ENCODE assay signal across 17 cellular contexts in the genomic region with DNA sequence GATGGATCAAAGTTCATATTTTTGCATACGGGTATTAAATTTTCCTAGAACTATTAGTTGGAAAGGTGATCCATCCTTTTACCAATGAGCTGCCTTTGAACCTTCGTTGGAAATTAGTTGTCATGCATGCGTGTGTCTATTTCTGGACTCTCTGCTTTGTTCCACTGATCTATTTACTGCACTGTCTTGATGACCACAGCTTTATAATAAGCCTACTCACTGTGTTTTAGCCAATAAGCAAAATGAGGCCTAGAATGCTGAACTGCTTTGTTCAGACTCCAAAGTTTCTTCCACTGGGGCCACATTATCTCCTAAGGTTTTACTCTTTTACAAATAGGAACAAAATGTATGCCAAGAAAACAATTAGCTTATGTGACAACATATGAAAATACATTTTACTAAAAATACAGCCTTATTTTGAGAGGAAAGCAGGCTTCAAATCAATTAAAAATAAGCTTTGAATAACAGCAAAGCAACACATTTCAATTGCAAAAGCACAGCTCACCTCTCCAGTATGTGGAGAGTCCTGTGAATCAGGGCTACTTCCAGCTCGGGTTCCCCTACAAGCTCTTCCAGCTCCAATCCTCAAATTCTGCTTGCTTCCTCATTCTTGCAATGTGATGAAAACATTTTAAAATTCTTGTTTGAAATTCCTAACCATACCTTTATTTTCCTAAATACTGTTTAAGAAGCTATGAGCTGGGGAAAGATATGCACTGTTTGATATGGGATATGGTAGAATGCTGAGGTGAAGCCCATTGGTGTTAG.
DNase-seq lines count a peak whose midpoint lies in the region; ATAC-seq and TF ChIP-seq lines count a peak whose summit lies in the region.
"Had no signal": no experiment of that assay in that cellular context is flagged by ENCODE, and none has a peak within 500 bp of the region (broad histone marks: within the 10 kb centered on the region; RNA-seq: fewer than 3 reads in every experiment).

No MANE protein-coding gene starts in this region.

- no peak for ATAC-seq in IMR-90 (ENCODE audit: low read depth)
- peak; percentile 64 to 75 for ATAC-seq in lower lobe of right lung
- ATAC-seq in upper lobe of right lung: peak; percentile 60
- ATAC-seq in activated naive CD4-positive, alpha-beta T cell treated with anti-CD3 and anti-CD28 coated beads, Interleukin-2, amount 50 U/mL, for 72 hours: no peak
- ATAC-seq: activated CD8-positive, alpha-beta memory T cell treated with anti-CD3 and anti-CD28 coated beads, Interleukin-2, amount 10 ng/mL, durations not matched to agents 7 days and 5 days; Panc1; stimulated activated naive CD8-positive, alpha-beta T cell treated with anti-CD3 and anti-CD28 coated beads, Interleukin-15, Interleukin-2, amounts not matched to agents 100 U/mL and 50 U/mL, for 24 hours had no signal

- H3K27me3 ChIP-seq in IMR-90 (ENCODE audit: control insufficient read depth, insufficient read depth, low read length) (peaks cover 15% of the 10 kb centered on the region), lower lobe of right lung (ENCODE audit: low read depth) (no peaks in the 10 kb centered on the region), upper lobe of right lung (no peaks in the 10 kb centered on the region)

- no peak overlapping the region for H3K18ac ChIP-seq in IMR-90 (ENCODE audit: low read depth, low read length)

- no peak overlapping the region for H3K4me3 ChIP-seq in IMR-90 (ENCODE audit: insufficient read depth, low read depth, low read length)
- H3K4me3 ChIP-seq in lower lobe of right lung: no peak overlapping the region
- no peak overlapping the region for H3K4me3 ChIP-seq in upper lobe of right lung
- H3K4me3 ChIP-seq: SK-N-MC had no signal

- H3K27ac Mint-ChIP-seq in activated naive CD4-positive, alpha-beta T cell treated with anti-CD3 and anti-CD28 coated beads, Interleukin-2, amount 50 U/mL, for 72 hours: no peak overlapping the region
- H3K27ac Mint-ChIP-seq: activated CD8-positive, alpha-beta memory T cell treated with anti-CD3 and anti-CD28 coated beads, Interleukin-2, amount 10 ng/mL, durations not matched to agents 7 days and 5 days; activated T-helper 2 cell treated with anti-CD3 and anti-CD28 coated beads, Interferon-gamma antibody, Interleukin-2, Interleukin-4, amounts not matched to agents 10 μg/mL and 5 μg/mL and 100 μg/mL, durations not matched to agents 14 hours and 24 hours and 36 hours had no signal

- H3K9me1 ChIP-seq in IMR-90 (ENCODE audit: insufficient read depth, low read length): peaks cover 4% of the 10 kb centered on the region

- no peak overlapping the region for H2BK15ac ChIP-seq in IMR-90 (ENCODE audit: low read depth, low read length)

- TF ChIP-seq RAD21 in IMR-90 (IDR thresholded peaks at IDR 0.05; ENCODE audit: low read length): no peak

- H2BK20ac ChIP-seq in IMR-90 (ENCODE audit: low read depth, low read length): no peak overlapping the region

- no peaks in the 10 kb centered on the region for H3K79me1 ChIP-seq in IMR-90 (ENCODE audit: low read depth in 1 of 2, low read length in 2 of 2)

- no peak overlapping the region for H3K4me2 ChIP-seq in IMR-90 (ENCODE audit: low read depth, low read length)

- H2AFZ ChIP-seq in IMR-90 (replicated peaks; ENCODE audit: low read length, poor library complexity): no peak overlapping the region

- no peak overlapping the region for H3K56ac ChIP-seq in IMR-90 (ENCODE audit: extremely low read depth, insufficient read depth, low read length)

- 71% methylated on average over 2 of the region's 4 CpGs; no CpG with 5 or more reads in 1 of the 2 experiments for WGBS in IMR-90 (ENCODE audit: extremely low coverage in 2 of 2, insufficient read length in 1 of 2), 2 experiments

- H3K4me1 ChIP-seq in IMR-90 (ENCODE audit: control insufficient read depth, insufficient read depth, low read length) (peaks cover 2% of the 10 kb centered on the region; the same call in 1 of the 2 replicates), lower lobe of right lung (no peaks in the 10 kb centered on the region), upper lobe of right lung (no peaks in the 10 kb centered on the region)

- H3K36me3 Mint-ChIP-seq in activated naive CD4-positive, alpha-beta T cell treated with anti-CD3 and anti-CD28 coated beads, Interleukin-2, amount 50 U/mL, for 72 hours: no peaks in the 10 kb centered on the region
- H3K36me3 Mint-ChIP-seq: activated CD8-positive, alpha-beta memory T cell treated with anti-CD3 and anti-CD28 coated beads, Interleukin-2, amount 10 ng/mL, durations not matched to agents 7 days and 5 days had no signal

- CTCF ChIA-PET in IMR-90 (lab: Yijun Ruan, JAX): interaction anchor here (0.6 to 1.7 kb wide), 3 partner anchors 8 to 54 kb away, joined by 3 to 5 read pairs (median 5); no protein-coding TSS in a partner anchor

- no peak overlapping the region for H2BK120ac ChIP-seq in IMR-90 (ENCODE audit: low read depth, low read length)

- no peak for TF ChIP-seq CTCF in IMR-90 (conservative IDR thresholded peaks at IDR 0.05; ENCODE audit: low read depth, low read length)
- TF ChIP-seq CTCF in lower lobe of right lung (IDR thresholded peaks at IDR 0.05): no peak
- no peak for TF ChIP-seq CTCF in upper lobe of right lung (IDR thresholded peaks at IDR 0.05)

- no peaks in the 10 kb centered on the region; the same call in 1 of the 2 replicates for H4K20me1 ChIP-seq in IMR-90 (ENCODE audit: insufficient read depth, low read length)

- H2AK9ac ChIP-seq in IMR-90 (replicated peaks; ENCODE audit: low read depth, low read length, poor library complexity): no peak overlapping the region

- no peaks in the 10 kb centered on the region for H3K36me3 ChIP-seq in IMR-90 (ENCODE audit: control insufficient read depth, insufficient read depth, low read length)
- H3K36me3 ChIP-seq in lower lobe of right lung: no peaks in the 10 kb centered on the region
- H3K36me3 ChIP-seq in upper lobe of right lung: no peaks in the 10 kb centered on the region

- TF ChIP-seq POLR2A in IMR-90 (IDR thresholded peaks at IDR 0.05; ENCODE audit: low read depth, low read length): no peak

- H3K14ac ChIP-seq in IMR-90 (replicated peaks; ENCODE audit: low read depth, low read length): no peak overlapping the region

- no peak overlapping the region for H4K8ac ChIP-seq in IMR-90 (ENCODE audit: low read depth in 2 of 2, low read length in 2 of 2)

- in situ Hi-C loops in IMR-90 (cut with MboI; ENCODE audit: low sequenced_read_pairs): no loop called here

- H3K4ac ChIP-seq in IMR-90 (ENCODE audit: low read depth, low read length): no peak overlapping the region

- dilution Hi-C loops in IMR-90 (cut with HindIII; ENCODE audit: low sequenced_read_pairs, unreplicated experiment): no loop called here

- DNase-seq in IMR-90 (peak; percentile 34), globus pallidus (ENCODE audit: low spot score) (peak; percentile 77), lower lobe of right lung (no peak), upper lobe of right lung (no peak), HuH-7.5 (ENCODE audit: low spot score) (no peak)
- no peak for DNase-seq in stimulated activated CD4-positive, alpha-beta T cell treated with anti-CD3 and anti-CD28 coated beads, Interleukin-15, amount 100 ng/mL, for 24 hours
- DNase-seq in activated naive CD4-positive, alpha-beta T cell treated with anti-CD3 and anti-CD28 coated beads, Interleukin-2, amount 50 U/mL, for 72 hours (ENCODE audit: low spot score in 2 of 2): no peak
- DNase-seq: activated CD8-positive, alpha-beta memory T cell treated with anti-CD3 and anti-CD28 coated beads, Interleukin-2, amount 10 ng/mL, durations not matched to agents 7 days and 5 days; AML-193; central memory CD4-positive, alpha-beta T cell; effector CD4-positive, alpha-beta T cell; NCI-H82; retina; stimulated activated naive CD8-positive, alpha-beta T cell treated with anti-CD3 and anti-CD28 coated beads, Interleukin-15, Interleukin-2, amounts not matched to agents 100 U/mL and 50 U/mL, for 24 hours had no signal

- no peak overlapping the region for H3K23ac ChIP-seq in IMR-90 (ENCODE audit: low read depth, low read length)

- H3K27ac ChIP-seq in IMR-90 (ENCODE audit: insufficient read depth, low read length) (no peak overlapping the region), lower lobe of right lung (peak overlapping the region; percentile 19), upper lobe of right lung (no peak overlapping the region)
- H3K27ac ChIP-seq: SK-N-MC had no signal

- H4K91ac ChIP-seq in IMR-90 (ENCODE audit: insufficient read depth, low read depth, low read length): no peak overlapping the region

- BruUV-seq in IMR-90 (replicated peaks; lab: Mats Ljungman, UMichigan): no TSS peak

- H4K5ac ChIP-seq in IMR-90 (ENCODE audit: low read depth, low read length): no peak overlapping the region

- POLR2A ChIA-PET in IMR-90 (lab: Charles Lee; ENCODE audit: unreplicated experiment): no interaction called here

- H2AK5ac ChIP-seq in IMR-90 (ENCODE audit: low read depth, low read length): no peak overlapping the region

- H3K9me3 Mint-ChIP-seq in activated naive CD4-positive, alpha-beta T cell treated with anti-CD3 and anti-CD28 coated beads, Interleukin-2, amount 50 U/mL, for 72 hours: no peaks in the 10 kb centered on the region
- H3K9me3 Mint-ChIP-seq: activated T-helper 2 cell treated with anti-CD3 and anti-CD28 coated beads, Interferon-gamma antibody, Interleukin-2, Interleukin-4, amounts not matched to agents 10 μg/mL and 5 μg/mL and 100 μg/mL, durations not matched to agents 14 hours and 24 hours and 36 hours had no signal

- intact Hi-C loops in IMR-90 (cut with micrococcal nuclease) (no loop called here), lower lobe of right lung (cut with DNase I) (no loop called here), upper lobe of right lung (cut with DNase I) (no loop called here)

- H2BK5ac ChIP-seq in IMR-90 (ENCODE audit: low read depth, low read length, poor library complexity, severe bottlenecking): no peak overlapping the region

- H3K9me3 ChIP-seq in IMR-90 (ENCODE audit: control insufficient read depth, insufficient read depth, low read length) (no peaks in the 10 kb centered on the region), lower lobe of right lung (no peaks in the 10 kb centered on the region), upper lobe of right lung (no peaks in the 10 kb centered on the region)

- no peak overlapping the region for H3K9ac ChIP-seq in IMR-90 (ENCODE audit: low read depth, low read length)

TF ChIP-seq in IMR-90, 13 proteins besides CTCF, POLR2A, EP300 and RAD21 (continues in another document):
- no peak for TF ChIP-seq BHLHE40 (IDR thresholded peaks at IDR 0.05; ENCODE audit: low read depth, low read length)
- no peak for TF ChIP-seq CHD1 (IDR thresholded peaks at IDR 0.05; ENCODE audit: low read depth, low read length)
- TF ChIP-seq FOS (IDR thresholded peaks at IDR 0.05; ENCODE audit: low read depth, low read length): no peak
- TF ChIP-seq RFX5 (IDR thresholded peaks at IDR 0.05; ENCODE audit: low read depth, low read length): no peak
- no peak for TF ChIP-seq MAFK (IDR thresholded peaks at IDR 0.05; ENCODE audit: low read depth, low read length)
- TF ChIP-seq MXI1 (IDR thresholded peaks at IDR 0.05; ENCODE audit: borderline replicate concordance, low read depth, low read length): no peak
- TF ChIP-seq CEBPB (IDR thresholded peaks at IDR 0.05; ENCODE audit: low read depth, low read length): no peak
- TF ChIP-seq NFE2L2 (IDR thresholded peaks at IDR 0.05; ENCODE audit: low read depth, low read length): no peak
- no peak for TF ChIP-seq RCOR1 (IDR thresholded peaks at IDR 0.05; ENCODE audit: insufficient replicate concordance, low read length)

Comparison
In these comparisons a context has a peak if more than half of its experiments do, and no peak if none do; other contexts are left out.
1. ATAC-seq: peak in lower lobe of right lung (2 of 2) and upper lobe of right lung (single experiment); none in IMR-90 (single experiment) and activated naive CD4-positive, alpha-beta T cell treated with anti-CD3 and anti-CD28 coated beads, Interleukin-2, amount 50 U/mL, for 72 hours (0 of 2).
2. DNase-seq: peak in IMR-90 (single experiment) and globus pallidus (single experiment); none in lower lobe of right lung (single experiment), upper lobe of right lung (single experiment), stimulated activated CD4-positive, alpha-beta T cell treated with anti-CD3 and anti-CD28 coated beads, Interleukin-15, amount 100 ng/mL, for 24 hours (single experiment), HuH-7.5 (single experiment) and activated naive CD4-positive, alpha-beta T cell treated with anti-CD3 and anti-CD28 coated beads, Interleukin-2, amount 50 U/mL, for 72 hours (0 of 2).